ENCODE assay signal across 19 cellular contexts in the genomic region with DNA sequence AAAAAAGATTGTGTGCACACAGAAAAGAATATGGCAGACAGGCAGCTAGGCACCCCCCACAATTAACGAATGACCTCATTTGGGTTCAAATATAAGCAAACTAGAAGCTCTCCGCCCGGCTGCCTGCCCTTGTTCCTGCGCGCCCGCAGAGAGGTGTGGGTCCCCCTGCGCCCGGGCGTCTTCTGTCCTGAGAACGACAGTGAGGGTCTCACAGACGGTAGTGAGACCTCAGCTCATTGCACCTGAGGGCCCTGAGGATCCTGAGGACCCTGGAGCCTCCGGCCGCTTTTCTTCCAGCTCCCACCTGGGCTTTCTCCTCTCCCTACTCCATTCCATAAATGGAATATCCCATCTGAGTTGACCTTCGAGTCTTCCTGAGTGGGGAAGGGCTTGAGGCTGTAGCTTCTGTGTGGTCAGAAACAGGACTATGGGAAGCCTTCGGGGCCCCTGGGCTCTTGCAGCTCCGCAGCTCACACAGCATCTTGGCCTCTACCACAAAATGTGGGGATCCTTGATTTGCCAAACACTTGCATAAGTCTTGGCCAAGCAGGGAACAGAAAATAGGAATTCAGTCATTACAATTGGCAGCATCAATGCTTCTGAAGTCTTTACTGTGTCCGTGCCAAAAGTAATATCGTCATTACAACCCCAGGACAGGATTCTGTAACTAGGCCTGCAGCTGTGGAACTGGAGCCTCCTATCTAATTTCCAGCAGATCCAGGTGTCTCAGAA. TPM values are rescaled to one million over a fixed set of nuclear protein-coding genes. Genes with fewer than 3 reads are reported as not detected.
DNase-seq lines count a peak whose midpoint lies in the region; ATAC-seq, FAIRE-seq and TF ChIP-seq lines count a peak whose summit lies in the region.
"Had no signal": no experiment of that assay in that cellular context is flagged by ENCODE, and none has a peak within 500 bp of the region (broad histone marks: within the 10 kb centered on the region; RNA-seq: fewer than 3 reads in every experiment).

No MANE protein-coding gene starts in this region.

- no peak overlapping the region for H4K8ac ChIP-seq in neuronal stem cell (ENCODE audit: low read depth, low read length)

- intact Hi-C loops in Right ventricle myocardium superior (cut with DNase I), result no loop called here

- no peaks in the 10 kb centered on the region for H3K4me1 ChIP-seq in neuronal stem cell (ENCODE audit: control insufficient read depth in 2 of 2, insufficient read depth in 1 of 2, low read depth in 1 of 2, low read length in 2 of 2)
- H3K4me1 ChIP-seq: neural progenitor cell, vagina had no signal

- no peak overlapping the region for H3K4ac ChIP-seq in neuronal stem cell (ENCODE audit: low read length)

- peak; percentile 56 for DNase-seq in AG10803 (ENCODE audit: low read depth)
- DNase-seq in MG63, result peak; percentile 31
- DNase-seq in Right ventricle myocardium superior, result peak; percentile 48
- no peak for DNase-seq in neuronal stem cell (ENCODE audit: low spot score)
- DNase-seq in GM19239 (ENCODE audit: insufficient read length, low spot score), result no peak
- no peak for DNase-seq in D721Med (ENCODE audit: insufficient read length, low spot score)
- DNase-seq in NCI-H510A (lab: John Stamatoyannopoulos, UW), result no peak
- DNase-seq: DMS79; NCI-H2081; stimulated activated naive B cell treated with anti-CD40 and anti-IgM and Interleukin-4, amounts not matched to agents 10 μg/mL and 1 μg/mL and 100 μg/mL, for 72 hours; T-cell had no signal

- H3K4me2 ChIP-seq in neuronal stem cell (ENCODE audit: insufficient read depth, low read length, poor library complexity, severe bottlenecking), result no peak overlapping the region
- H3K4me2 ChIP-seq: hepatocyte, neural progenitor cell had no signal

- H2BK5ac ChIP-seq in neuronal stem cell (ENCODE audit: low read length), result no peak overlapping the region

- no peak overlapping the region for H2AFZ ChIP-seq in neuronal stem cell (ENCODE audit: low read length)
- H2AFZ ChIP-seq: hepatocyte, neural progenitor cell had no signal

- no peak overlapping the region for H2BK12ac ChIP-seq in neuronal stem cell (ENCODE audit: low read length)

- H4K91ac ChIP-seq in neuronal stem cell (ENCODE audit: low read depth, low read length, poor library complexity), result no peak overlapping the region

- no peak for FAIRE-seq in GM19239 (lab: Jason Lieb, UNC)
- FAIRE-seq in D721Med (lab: Jason Lieb, UNC), result no peak

- ATAC-seq in Right ventricle myocardium superior (ENCODE audit: poor library complexity) (peak; percentile 74), HG02678 (IDR thresholded peaks at IDR 0.05; ENCODE audit: unreplicated experiment) (no peak)
- ATAC-seq: activated naive CD4-positive, alpha-beta T cell treated with anti-CD3 and anti-CD28 coated beads, Interleukin-2, amount 50 U/mL, for 72 hours; stimulated activated naive B cell treated with anti-CD40 and anti-IgM and Interleukin-4, amounts not matched to agents 10 μg/mL and 1 μg/mL and 100 μg/mL, for 72 hours; T-cell had no signal

- no peak overlapping the region for H3K18ac ChIP-seq in neuronal stem cell (ENCODE audit: low read length)

- no peak overlapping the region for H2BK15ac ChIP-seq in neuronal stem cell (ENCODE audit: low read length)

- H3K4me3 ChIP-seq in AG10803 (ENCODE audit: low read length), result no peak overlapping the region
- H3K4me3 ChIP-seq in MG63, result no peak overlapping the region
- H3K4me3 ChIP-seq in neuronal stem cell (ENCODE audit: low read length in 2 of 2), result no peak overlapping the region
- H3K4me3 ChIP-seq: hepatocyte, neural progenitor cell, skin epidermis, vagina had no signal

- H2AK5ac ChIP-seq in neuronal stem cell (ENCODE audit: low read depth, low read length), result peak overlapping the region; percentile 46

- H3K79me1 ChIP-seq in neuronal stem cell (ENCODE audit: low read depth, low read length), result no peaks in the 10 kb centered on the region

- WGBS in neuronal stem cell (ENCODE audit: extremely low coverage in 2 of 2, insufficient read length in 2 of 2, insufficient replicate concordance in 1 of 2), 2 donors, result no CpG with 5 or more reads among the region's 18 CpGs

- no peaks in the 10 kb centered on the region for H3K36me3 ChIP-seq in MG63
- no peaks in the 10 kb centered on the region for H3K36me3 ChIP-seq in neuronal stem cell (replicated peaks in 1 of 2; ENCODE audit: control insufficient read depth in 2 of 2, insufficient read depth in 2 of 2, low read length in 2 of 2)
- H3K36me3 ChIP-seq: neural progenitor cell, vagina had no signal

- H3K27me3 ChIP-seq in MG63 (no peaks in the 10 kb centered on the region), neuronal stem cell (ENCODE audit: control insufficient read depth in 3 of 3, insufficient read depth in 3 of 3, low read depth in 1 of 3, low read length in 3 of 3) (peaks cover 0 to 38% (median 0%) of the 10 kb centered on the region in 3 experiments)
- H3K27me3 ChIP-seq: neural progenitor cell, vagina had no signal

- no peak overlapping the region for H2BK120ac ChIP-seq in neuronal stem cell (ENCODE audit: low read depth, low read length)

- H3K23ac ChIP-seq in neuronal stem cell (ENCODE audit: low read depth, low read length, poor library complexity), result no peak overlapping the region

- H3K14ac ChIP-seq in neuronal stem cell (ENCODE audit: low read length), result no peak overlapping the region

- no peaks in the 10 kb centered on the region for H3K9me3 ChIP-seq in MG63
- no peaks in the 10 kb centered on the region for H3K9me3 ChIP-seq in neuronal stem cell (replicated peaks in 1 of 2; ENCODE audit: control insufficient read depth in 2 of 2, insufficient read depth in 1 of 2, low read depth in 1 of 2, low read length in 2 of 2)
- H3K9me3 ChIP-seq: vagina had no signal

- H3K9ac ChIP-seq in neuronal stem cell (ENCODE audit: low read depth, low read length, poor library complexity), result no peak overlapping the region
- H3K9ac ChIP-seq: neural progenitor cell had no signal

- TF ChIP-seq CTCF in AG10803 (conservative IDR thresholded peaks at IDR 0.05; ENCODE audit: low read length) (no peak), D721Med (IDR thresholded peaks at IDR 0.05; ENCODE audit: insufficient read depth, missing control alignments) (no peak)

- H3K27ac ChIP-seq in neuronal stem cell (replicated peaks; ENCODE audit: low read length), result no peak overlapping the region
- H3K27ac ChIP-seq: hepatocyte, neural progenitor cell, RWPE1, skin epidermis, vagina, VCaP had no signal

RNA-seq across cellular contexts. Expression of a gene that starts 43.8 kb away (rescaled TPM):
- total RNA-seq in MG63 (2014; rRNA removed; shearing (Covaris generic); ENCODE audit: low replicate concordance), result 0.07 and 0.99 TPM in 2 replicates
- total RNA-seq in Right ventricle myocardium superior, result 1.5 TPM
- polyA plus RNA-seq in neuronal stem cell (2013, experiment 1 of 2), result 0.20 TPM
- 0.22 TPM for polyA plus RNA-seq in neuronal stem cell (2013, experiment 2 of 2)

Comparison
In these comparisons a context has a peak if more than half of its experiments do, and no peak if none do; other contexts are left out.
1. DNase-seq: peak in AG10803 (single experiment), MG63 (single experiment) and Right ventricle myocardium superior (single experiment); none in neuronal stem cell (single experiment), GM19239 (single experiment), D721Med (single experiment) and NCI-H510A (single experiment).